Comparison of ENCODE assay signal across 19 cellular contexts in genomic region chr5:91425046-91425445, GRCh38. TPM values are rescaled to one million over a fixed set of nuclear protein-coding genes. Genes with fewer than 3 reads are reported as not detected.
DNase-seq lines count a peak whose midpoint lies in the region; ATAC-seq and TF ChIP-seq lines count a peak whose summit lies in the region.
"Had no signal": no experiment of that assay in that cellular context is flagged by ENCODE, and none has a peak within 500 bp of the region (broad histone marks: within the 10 kb centered on the region; RNA-seq: fewer than 3 reads in every experiment).

No MANE protein-coding gene starts in this region.

- no peaks in the 10 kb centered on the region; the same call in 1 of the 2 replicates for H3K79me2 ChIP-seq in H9 (ENCODE audit: insufficient read depth, low read length)
- H3K79me2 ChIP-seq in mesendoderm (ENCODE audit: control insufficient read depth, insufficient read depth, low read length), result no peaks in the 10 kb centered on the region

- H3K27ac Mint-ChIP-seq in H9, result 0 out of 7 replicates have a peak overlapping the region, but pooled peaks of 1 of the 3 experiments have one; percentile 80
- H3K27ac Mint-ChIP-seq: B cell, T-cell had no signal

- DNase-seq in NCI-H1417 (lab: John Stamatoyannopoulos, UW) (peak in 2 of 3 experiments; percentile 34 to 68), NCI-H1417 treated with DMSO at 0.1 percent for 48 hours (lab: John Stamatoyannopoulos, UW) (no peak), H9 (peak; percentile 37), SK-N-MC (ENCODE audit: low read depth, low spot score) (peak; percentile 42), mesendoderm (peak; percentile 36), SK-N-DZ (ENCODE audit: low spot score) (no peak)
- DNase-seq: 8988T, COR-L47, NCI-H1105 treated with DMSO at 0.1 percent for 48 hours, NCI-H1930, NCI-H510A, NCI-H774, SHP77, T-cell had no signal

- H3K9me3 ChIP-seq in H9 (ENCODE audit: control insufficient read depth, low read depth, low read length) (no peaks in the 10 kb centered on the region), SK-N-MC (ENCODE audit: low read depth, low read length) (no peaks in the 10 kb centered on the region)
- H3K9me3 ChIP-seq: HAP-1 had no signal

- no peak for TF ChIP-seq CTCF in H9 (conservative IDR thresholded peaks at IDR 0.05)

- H3K36me3 Mint-ChIP-seq in H9 (ENCODE audit: insufficient read depth in 1 of 3, low read depth in 3 of 3), result no peaks in the 10 kb centered on the region

- H2BK15ac ChIP-seq in H9 (ENCODE audit: low read depth, low read length), result no peak overlapping the region
- no peak overlapping the region for H2BK15ac ChIP-seq in mesendoderm (replicated peaks; ENCODE audit: low read depth)

- no peak overlapping the region for H4K8ac ChIP-seq in H9 (replicated peaks; ENCODE audit: insufficient read length, low read depth, low read length)
- no peak overlapping the region for H4K8ac ChIP-seq in mesendoderm (ENCODE audit: low read depth, low read length)

- no peaks in the 10 kb centered on the region for H3K27me3 ChIP-seq in H9 (ENCODE audit: insufficient read depth, low read length)
- no peaks in the 10 kb centered on the region for H3K27me3 ChIP-seq in mesendoderm (ENCODE audit: insufficient read depth, low read length, poor library complexity)

- H3K4me2 ChIP-seq in H9 (ENCODE audit: insufficient read depth, insufficient read length, low read length) (no peak overlapping the region), mesendoderm (ENCODE audit: low read length) (no peak overlapping the region)

- no peak overlapping the region for H3T11ph ChIP-seq in H9 (ENCODE audit: low read length)

- no peak for ATAC-seq in GM21825 (IDR thresholded peaks at IDR 0.05; ENCODE audit: unreplicated experiment)
- ATAC-seq in HG02840 (IDR thresholded peaks at IDR 0.05; ENCODE audit: low FRiP score, unreplicated experiment), result no peak
- ATAC-seq: SK-N-SH treated with all-trans-retinoic acid at 6 μM for 48 hours, T-cell had no signal

- H3K4me1 ChIP-seq in H9 (ENCODE audit: insufficient read depth, low read length) (no peaks in the 10 kb centered on the region; the same call in 1 of the 2 replicates), mesendoderm (ENCODE audit: control insufficient read depth, low read depth, low read length) (no peaks in the 10 kb centered on the region)

- H3K56ac ChIP-seq in H9 (ENCODE audit: insufficient read length, low read depth, low read length) (no peak overlapping the region), mesendoderm (ENCODE audit: low read length) (no peak overlapping the region)

- no peak overlapping the region for H3K27ac ChIP-seq in H9 (ENCODE audit: insufficient read length, low read depth, low read length)
- H3K27ac ChIP-seq in SK-N-MC, result peak overlapping the region; percentile 86
- no peak overlapping the region for H3K27ac ChIP-seq in mesendoderm (ENCODE audit: low read depth, low read length)

- no peak overlapping the region for H3K14ac ChIP-seq in H9 (ENCODE audit: insufficient read depth, low read length)

- H2BK120ac ChIP-seq in H9 (ENCODE audit: low read depth, low read length, poor library complexity, severe bottlenecking), result no peak overlapping the region
- no peak overlapping the region for H2BK120ac ChIP-seq in mesendoderm (ENCODE audit: low read depth, low read length)

- H3K36me3 ChIP-seq in SK-N-MC (ENCODE audit: insufficient read depth, low read length) (no peaks in the 10 kb centered on the region), mesendoderm (ENCODE audit: control insufficient read depth, insufficient read depth, low read length) (no peaks in the 10 kb centered on the region)
- H3K36me3 ChIP-seq: HAP-1 had no signal

- H2BK12ac ChIP-seq in H9 (ENCODE audit: insufficient read length, low read depth, low read length), result no peak overlapping the region

- peaks cover 0 to 4% of the 10 kb centered on the region in 2 experiments; a peak in 3 of 5 replicates for H3K9me3 Mint-ChIP-seq in H9

- no peak overlapping the region for H2AK5ac ChIP-seq in H9 (ENCODE audit: insufficient read length, low read length)
- H2AK5ac ChIP-seq in mesendoderm (ENCODE audit: low read length), result no peak overlapping the region

- H3K4me3 ChIP-seq in SK-N-MC (peak overlapping the region; percentile 34), mesendoderm (ENCODE audit: low read length) (no peak overlapping the region)
- H3K4me3 ChIP-seq: HAP-1 had no signal

- H3K4ac ChIP-seq in H9 (ENCODE audit: low read depth, low read length), result no peak overlapping the region
- H3K4ac ChIP-seq in mesendoderm (ENCODE audit: low read depth, low read length), result no peak overlapping the region

- no peaks in the 10 kb centered on the region for H4K20me1 ChIP-seq in H9 (ENCODE audit: control insufficient read depth, insufficient read depth, insufficient read length)

- no peaks in the 10 kb centered on the region for H3K23me2 ChIP-seq in H9 (ENCODE audit: insufficient read length, low read depth, low read length, poor library complexity, severe bottlenecking)

- H3K4me1 Mint-ChIP-seq in H9, result peaks cover 12 to 20% of the 10 kb centered on the region in 2 experiments
- H3K4me1 Mint-ChIP-seq: B cell had no signal

- H3K23ac ChIP-seq in H9 (ENCODE audit: insufficient read length, low read depth, low read length), result no peak overlapping the region
- H3K23ac ChIP-seq in mesendoderm (ENCODE audit: low read length), result no peak overlapping the region

- H3K18ac ChIP-seq in H9 (ENCODE audit: insufficient read length, low read depth, low read length), result no peak overlapping the region
- peak overlapping the region; percentile 51 for H3K18ac ChIP-seq in mesendoderm (ENCODE audit: low read length)

- no peak overlapping the region for H2AFZ ChIP-seq in H9 (ENCODE audit: low read length)

- no peaks in the 10 kb centered on the region for H3K27me3 Mint-ChIP-seq in H9 (ENCODE audit: low read depth)
- H3K27me3 Mint-ChIP-seq: B cell, T-cell had no signal

- H4K5ac ChIP-seq in H9 (ENCODE audit: insufficient read length, low read depth, low read length), result no peak overlapping the region
- no peak overlapping the region for H4K5ac ChIP-seq in mesendoderm (ENCODE audit: low read length)

- H3K4me3 Mint-ChIP-seq in H9, result no peak overlapping the region
- H3K4me3 Mint-ChIP-seq: B cell, T-cell had no signal

- no peaks in the 10 kb centered on the region for H3K79me1 ChIP-seq in H9 (ENCODE audit: insufficient read depth, low read depth, low read length, poor library complexity, severe bottlenecking)
- H3K79me1 ChIP-seq in mesendoderm (ENCODE audit: low read length), result no peaks in the 10 kb centered on the region

- H4K91ac ChIP-seq in H9 (ENCODE audit: insufficient read length, low read depth, low read length), result no peak overlapping the region

- no peak overlapping the region for H2BK20ac ChIP-seq in H9 (ENCODE audit: low read depth, low read length, poor library complexity, severe bottlenecking)

- H3K9ac ChIP-seq in H9 (ENCODE audit: extremely low read depth, insufficient read length, low read length), result no peak overlapping the region
- peak overlapping the region; percentile 10 for H3K9ac ChIP-seq in SK-N-MC (ENCODE audit: insufficient read length)
- no peak overlapping the region for H3K9ac ChIP-seq in mesendoderm (ENCODE audit: low read length)

- H2BK5ac ChIP-seq in H9 (ENCODE audit: insufficient read length, low read length) (no peak overlapping the region), mesendoderm (ENCODE audit: low read length) (no peak overlapping the region)

RNA-seq across cellular contexts. Expression of gene ARRDC3, which starts 41.9 kb away (rescaled TPM):
- total RNA-seq in H9 (2021), result 2.8 and 5.5 TPM in 2 replicates
- polyA plus RNA-seq in mesendoderm (2013, experiment 1 of 2), result 3.7 TPM
- polyA plus RNA-seq in mesendoderm (2013, experiment 2 of 2), result 3.6 TPM
- 26.6 and 27.0 TPM in 2 replicates for polyA plus RNA-seq in SK-N-DZ (2014; cell fraction: cytosol; rRNA removed)
- polyA plus RNA-seq in SK-N-DZ (2014; cell fraction: nucleus; rRNA removed), result 44.7 and 53.7 TPM in 2 replicates

Comparison
In these comparisons a context has a peak if more than half of its experiments do, and no peak if none do; other contexts are left out.
1. DNase-seq: peak in NCI-H1417 (2 of 3), H9 (single experiment), SK-N-MC (single experiment) and mesendoderm (single experiment); none in NCI-H1417 treated with DMSO at 0.1 percent for 48 hours (single experiment) and SK-N-DZ (single experiment).